Comparison of ENCODE assay signal across 27 cellular contexts in genomic region chr13:66003558-66003957, GRCh38.
DNase-seq lines count a peak whose midpoint lies in the region; ATAC-seq, FAIRE-seq and TF ChIP-seq lines count a peak whose summit lies in the region.
"Had no signal": no experiment of that assay in that cellular context is flagged by ENCODE, and none has a peak within 500 bp of the region (broad histone marks: within the 10 kb centered on the region; RNA-seq: fewer than 3 reads in every experiment).

No MANE protein-coding gene starts in this region.

- TF ChIP-seq CTCF in HEK293 (tag by site-specific recombination; IDR thresholded peaks at IDR 0.05) (no peak), WTC11 (IDR thresholded peaks at IDR 0.05) (no peak), K562 (IDR thresholded peaks at IDR 0.05 in 2 of 3, conservative IDR thresholded peaks at IDR 0.05 in 1 of 3; ENCODE audit: insufficient read depth in 2 of 3, low read depth in 1 of 3, low read length in 3 of 3) (no peak), WERI-Rb-1 (IDR thresholded peaks at IDR 0.05; ENCODE audit: low read depth, low read length) (no peak)

- WGBS in K562 (ENCODE audit: insufficient coverage, low coverage, missing lambda C conversion rate) = 0% methylated on average over 1 of the region's 1 CpG

- peaks cover 9% of the 10 kb centered on the region for H3K36me3 Mint-ChIP-seq in WTC11
- H3K36me3 Mint-ChIP-seq in activated T-helper 17 cell treated with anti-CD3 and anti-CD28 coated beads, Interleukin-2, amount 50 U/mL, for 72 hours (ENCODE audit: low read depth) = no peaks in the 10 kb centered on the region
- H3K36me3 Mint-ChIP-seq: CD14-positive monocyte; CD4-positive, alpha-beta memory T cell; CD4-positive, CD25-positive, alpha-beta regulatory T cell; CD8-positive, alpha-beta memory T cell had no signal

- no peaks in the 10 kb centered on the region for H3K9me1 ChIP-seq in K562 (ENCODE audit: control insufficient read depth, insufficient read depth, low read length)

- no peaks in the 10 kb centered on the region for H3K27me3 Mint-ChIP-seq in WTC11 (ENCODE audit: low read depth)
- no peaks in the 10 kb centered on the region for H3K27me3 Mint-ChIP-seq in activated T-helper 17 cell treated with anti-CD3 and anti-CD28 coated beads, Interleukin-2, amount 50 U/mL, for 72 hours
- H3K27me3 Mint-ChIP-seq: CD4-positive, alpha-beta memory T cell; CD4-positive, CD25-positive, alpha-beta regulatory T cell; CD8-positive, alpha-beta memory T cell had no signal

- no peaks in the 10 kb centered on the region for H4K20me1 ChIP-seq in K562 (replicated peaks; ENCODE audit: control insufficient read depth, insufficient read depth, low read length)
- H4K20me1 ChIP-seq: BLaER1 had no signal

- H3K9me3 Mint-ChIP-seq in WTC11 = peaks cover 17% of the 10 kb centered on the region
- H3K9me3 Mint-ChIP-seq in activated T-helper 17 cell treated with anti-CD3 and anti-CD28 coated beads, Interleukin-2, amount 50 U/mL, for 72 hours = peaks cover 14% of the 10 kb centered on the region

- no peaks in the 10 kb centered on the region for H3K27me3 ChIP-seq in K562 (ENCODE audit: control insufficient read depth in 2 of 2, insufficient read depth in 2 of 2, low read length in 2 of 2)
- no peaks in the 10 kb centered on the region for H3K27me3 ChIP-seq in WERI-Rb-1 (ENCODE audit: insufficient read depth, low read depth, severe bottlenecking)
- H3K27me3 ChIP-seq: BE2C, BLaER1 had no signal

- no peaks in the 10 kb centered on the region for H3K36me3 ChIP-seq in HEK293 (ENCODE audit: control insufficient read depth in 2 of 2, insufficient read depth in 1 of 2, low read length in 2 of 2)
- no peaks in the 10 kb centered on the region for H3K36me3 ChIP-seq in K562 (ENCODE audit: control insufficient read depth, insufficient read depth, low read length)
- H3K36me3 ChIP-seq in WERI-Rb-1 = no peaks in the 10 kb centered on the region
- H3K36me3 ChIP-seq: BE2C, BLaER1 had no signal

- in situ Hi-C loops in K562 (cut with MboI) = no loop called here

- H3K27ac Mint-ChIP-seq in WTC11 = no peak overlapping the region
- no peak overlapping the region for H3K27ac Mint-ChIP-seq in activated T-helper 17 cell treated with anti-CD3 and anti-CD28 coated beads, Interleukin-2, amount 50 U/mL, for 72 hours
- H3K27ac Mint-ChIP-seq: CD14-positive monocyte; CD4-positive, CD25-positive, alpha-beta regulatory T cell; CD8-positive, alpha-beta memory T cell had no signal

- intact Hi-C loops in K562 (cut with micrococcal nuclease) = no loop called here

- no TSS peak for BruUV-seq in K562 (replicated peaks; lab: Mats Ljungman, UMichigan)

- no peak overlapping the region for H3K4me2 ChIP-seq in K562 (ENCODE audit: insufficient read depth, low read length)
- H3K4me2 ChIP-seq: BLaER1 had no signal

- no peak overlapping the region for H2AFZ ChIP-seq in K562 (ENCODE audit: low read depth, low read length)

- H3K27ac ChIP-seq in HEK293 (ENCODE audit: extremely low read depth, low read depth, low read length) = no peak overlapping the region
- H3K27ac ChIP-seq in K562 (ENCODE audit: extremely low read depth, low read depth, low read length) = no peak overlapping the region
- H3K27ac ChIP-seq in WERI-Rb-1 = no peak overlapping the region
- H3K27ac ChIP-seq: BLaER1 had no signal

- H3K9me3 ChIP-seq in HEK293 (ENCODE audit: control insufficient read depth, insufficient read depth, low read depth, low read length) (no peaks in the 10 kb centered on the region), K562 (replicated peaks; ENCODE audit: control insufficient read depth, insufficient read depth, low read depth, low read length) (no peaks in the 10 kb centered on the region), WERI-Rb-1 (ENCODE audit: severe bottlenecking) (no peaks in the 10 kb centered on the region)
- H3K9me3 ChIP-seq: BE2C, BLaER1 had no signal

- ATAC-seq in WTC11 = no peak
- ATAC-seq in K562 = no peak
- ATAC-seq in activated T-helper 17 cell treated with anti-CD3 and anti-CD28 coated beads, Interleukin-2, amount 50 U/mL, for 72 hours (replicated peaks) = no peak
- ATAC-seq: GM12878 had no signal

- H3K4me3 ChIP-seq in HEK293 (ENCODE audit: low read depth, low read length) (no peak overlapping the region), K562 (no peak overlapping the region), WERI-Rb-1 (ENCODE audit: low read depth, low read length) (no peak overlapping the region)
- H3K4me3 ChIP-seq: BLaER1, GM12878 had no signal

- no peaks in the 10 kb centered on the region for H3K79me2 ChIP-seq in K562 (ENCODE audit: control insufficient read depth, insufficient read depth, low read length)

- no peak for TF ChIP-seq POLR2A in K562 (conservative IDR thresholded peaks at IDR 0.05)

- H3K9ac ChIP-seq in K562 (ENCODE audit: insufficient read depth in 1 of 2, low read depth in 2 of 2, low read length in 2 of 2) = no peak overlapping the region
- H3K9ac ChIP-seq: BLaER1 had no signal

- H3K4me1 Mint-ChIP-seq in WTC11 = no peaks in the 10 kb centered on the region
- H3K4me1 Mint-ChIP-seq in activated T-helper 17 cell treated with anti-CD3 and anti-CD28 coated beads, Interleukin-2, amount 50 U/mL, for 72 hours = no peaks in the 10 kb centered on the region
- H3K4me1 Mint-ChIP-seq: CD14-positive monocyte; CD4-positive, alpha-beta memory T cell; CD8-positive, alpha-beta memory T cell had no signal

- H3K4me1 ChIP-seq in HEK293 (ENCODE audit: control insufficient read depth, insufficient read depth, low read length) (no peaks in the 10 kb centered on the region), K562 (replicated peaks in 1 of 2; ENCODE audit: control insufficient read depth in 2 of 2, insufficient read depth in 2 of 2, low read length in 2 of 2) (no peaks in the 10 kb centered on the region)
- H3K4me1 ChIP-seq: BE2C, BLaER1 had no signal

- POLR2A ChIA-PET in HEK293 (lab: Yijun Ruan, JAX) = no interaction called here
- POLR2A ChIA-PET in HEK293T (lab: Yijun Ruan, JAX) = no interaction called here
- POLR2A ChIA-PET in WTC11 (lab: Charles Lee) = no interaction called here
- POLR2A ChIA-PET in K562 (lab: Yijun Ruan, JAX) = no interaction called here

- TF ChIP-seq RAD21 in K562 (CRISPR knock-in tag; conservative IDR thresholded peaks at IDR 0.05 in 1 of 2, IDR thresholded peaks at IDR 0.05 in 1 of 2) = no peak

- H3K4me3 Mint-ChIP-seq in WTC11 = no peak overlapping the region
- no peak overlapping the region for H3K4me3 Mint-ChIP-seq in activated T-helper 17 cell treated with anti-CD3 and anti-CD28 coated beads, Interleukin-2, amount 50 U/mL, for 72 hours
- H3K4me3 Mint-ChIP-seq: CD14-positive monocyte; CD4-positive, alpha-beta memory T cell; CD4-positive, CD25-positive, alpha-beta regulatory T cell; CD8-positive, alpha-beta memory T cell had no signal

- CTCF ChIA-PET in HEK293 (lab: Yijun Ruan, JAX) = interaction anchor here (0.6 kb wide), 2 partner anchors 7 to 261 kb away, joined by 3 read pairs; no protein-coding TSS in a partner anchor
- CTCF ChIA-PET in HEK293T (lab: Yijun Ruan, JAX) = no interaction called here
- CTCF ChIA-PET in WTC11 (lab: Charles Lee) = no interaction called here
- CTCF ChIA-PET in K562 (lab: Yijun Ruan, JAX; ENCODE audit: low intra/inter-chr PET ratio) = no interaction called here

- no peak for FAIRE-seq in K562 (lab: Jason Lieb, UNC)
- FAIRE-seq: GM12878, GM12892, GM18507 had no signal

- no peak for TF ChIP-seq EP300 in K562 (IDR thresholded peaks at IDR 0.05; ENCODE audit: low read length)

- no peak for DNase-seq in HEK293T (ENCODE audit: extremely low spot score)
- DNase-seq in WTC11 (ENCODE audit: low spot score) = no peak
- no peak for DNase-seq in K562 (ENCODE audit: extremely low read depth in 1 of 4, low spot score in 3 of 4)
- DNase-seq in WERI-Rb-1 = no peak
- no peak for DNase-seq in NCI-H187 treated with DMSO at 0.1 percent for 48 hours (lab: John Stamatoyannopoulos, UW)
- DNase-seq: 8988T; ACHN; BE2C; C1 segment of cervical spinal cord; CD4-positive, alpha-beta memory T cell; CD4-positive, CD25-positive, alpha-beta regulatory T cell; CD8-positive, alpha-beta memory T cell; COR-L47; DMS 273 treated with DMSO at 0.1 percent for 48 hours; DMS153; DMS53; DMS79; DND-41; EL; GDM1 had no signal

TF ChIP-seq in HEK293, 187 proteins besides CTCF, POLR2A, EP300 and RAD21:
- TF ChIP-seq ZNF221 (tag by site-specific recombination; IDR thresholded peaks at IDR 0.05; ENCODE audit: borderline replicate concordance) = no peak
- peak; percentile 94 for TF ChIP-seq SETDB1 (IDR thresholded peaks at IDR 0.05; ENCODE audit: insufficient read length, low read length)
- peak; percentile 99 for TF ChIP-seq TRIM28 (IDR thresholded peaks at IDR 0.05; ENCODE audit: borderline replicate concordance, low read length)

TF ChIP-seq in HEK293T, 16 proteins besides CTCF, POLR2A, EP300 and RAD21 (continues in another document):
- no peak for TF ChIP-seq HDGF (IDR thresholded peaks at IDR 0.05; ENCODE audit: borderline replicate concordance)

TF ChIP-seq in WTC11, 78 proteins besides CTCF, POLR2A, EP300 and RAD21:
- TF ChIP-seq E2F5 (CRISPR knock-in tag; IDR thresholded peaks at IDR 0.05) = no peak
- peak; percentile 74; the same call in 1 of the 2 replicates for TF ChIP-seq ZNF317 (CRISPR knock-in tag; IDR thresholded peaks at IDR 0.05; ENCODE audit: borderline replicate concordance, low read depth)

TF ChIP-seq in K562, 482 proteins besides CTCF, POLR2A, EP300 and RAD21:
- TF ChIP-seq SMARCE1 (IDR thresholded peaks at IDR 0.05) (no peak), ARID1B (IDR thresholded peaks at IDR 0.05) (no peak), TRIM28 (IDR thresholded peaks at IDR 0.05) (0 out of 2 replicates have a peak, but pooled peaks have one; percentile 33), DEAF1 (CRISPR knock-in tag; IDR thresholded peaks at IDR 0.05) (no peak)
TF ChIP-seq in K562: peak in this region for 1.

Comparison
In these comparisons a context has a peak if more than half of its experiments do, and no peak if none do; other contexts are left out.
1. Of the 44 proteins assayed by ChIP-seq in both K562 and HEK293: peak only in K562: none; only in HEK293: SETDB1; in both: TRIM28; in neither: 42.